18 cellular contexts compared by ENCODE assay signal in genomic region chr19:5988520-5989387, GRCh38. TPM values are rescaled to one million over a fixed set of nuclear protein-coding genes. Genes with fewer than 3 reads are reported as not detected.
A peak's percentile ranks its signal among the peaks of the same experiment; 100 is the strongest.
DNase-seq lines count a peak whose midpoint lies in the region; ATAC-seq and TF ChIP-seq lines count a peak whose summit lies in the region.
"Had no signal": no experiment of that assay in that cellular context is flagged by ENCODE, and none has a peak within 500 bp of the region (broad histone marks: within the 10 kb centered on the region; RNA-seq: fewer than 3 reads in every experiment).

No MANE protein-coding gene starts in this region.

- no peak for ATAC-seq in activated CD8-positive, alpha-beta T cell treated with anti-CD3 and anti-CD28 coated beads for 36 hours
- ATAC-seq in activated CD8-positive, alpha-beta T cell treated with anti-CD3 and anti-CD28 coated beads, Interleukin-2, amount 10 ng/mL, durations not matched to agents 7 days and 5 days: no peak
- no peak for ATAC-seq in T-helper 17 cell
- peak; percentile 64 to 68 for ATAC-seq in stimulated activated naive B cell treated with anti-CD40 and anti-IgM and Interleukin-4, amounts not matched to agents 10 μg/mL and 1 μg/mL and 100 μg/mL, for 72 hours (replicated peaks)

- no peak for TF ChIP-seq CTCF in activated CD8-positive, alpha-beta T cell treated with anti-CD3 and anti-CD28 coated beads for 36 hours (IDR thresholded peaks at IDR 0.05)

- POLR2A ChIA-PET in activated CD8-positive, alpha-beta T cell treated with anti-CD3 and anti-CD28 coated beads for 36 hours (lab: Charles Lee): interaction anchor here (1.5 to 3.7 kb wide), 2 partner anchors 10 to 34 kb away, joined by 3 to 24 read pairs; partner anchors contain the start of gene RANBP3
- POLR2A ChIA-PET in activated CD8-positive, alpha-beta T cell treated with anti-CD3 and anti-CD28 coated beads, Interleukin-2, amount 10 ng/mL, durations not matched to agents 7 days and 5 days (lab: Charles Lee): no interaction called here

- no peak for DNase-seq in activated CD8-positive, alpha-beta T cell treated with anti-CD3 and anti-CD28 coated beads for 36 hours
- no peak for DNase-seq in activated CD8-positive, alpha-beta T cell treated with anti-CD3 and anti-CD28 coated beads, Interleukin-2, amount 10 ng/mL, durations not matched to agents 7 days and 5 days
- DNase-seq in NAMALWA (ENCODE audit: low spot score) (peak; percentile 49), T-helper 17 cell (no peak), CD1c-positive myeloid dendritic cell (ENCODE audit: extremely low spot score) (no peak), RPMI8226 (no peak), GDM1 (lab: John Stamatoyannopoulos, UW) (no peak)
- DNase-seq in stimulated activated naive B cell treated with anti-CD40 and anti-IgM and Interleukin-4, amounts not matched to agents 10 μg/mL and 1 μg/mL and 100 μg/mL, for 72 hours: no peak
- DNase-seq: activated naive CD4-positive, alpha-beta T cell; AML-193; MV-4-11; NCI-H2171; PC-9; small intestine; stimulated activated CD4-positive, alpha-beta T cell treated with anti-CD3 and anti-CD28 coated beads, Interleukin-4, amount 100 ng/mL, for 4 hours had no signal

- no peaks in the 10 kb centered on the region for H3K36me3 Mint-ChIP-seq in activated CD8-positive, alpha-beta T cell treated with anti-CD3 and anti-CD28 coated beads for 36 hours (ENCODE audit: low read depth)
- H3K36me3 Mint-ChIP-seq in activated CD8-positive, alpha-beta T cell treated with anti-CD3 and anti-CD28 coated beads, Interleukin-2, amount 10 ng/mL, durations not matched to agents 7 days and 5 days (ENCODE audit: low read depth): no peaks in the 10 kb centered on the region
- H3K36me3 Mint-ChIP-seq in T-helper 17 cell (ENCODE audit: low read depth): peaks cover 2% of the 10 kb centered on the region
- no peaks in the 10 kb centered on the region for H3K36me3 Mint-ChIP-seq in stimulated activated naive B cell treated with anti-CD40 and anti-IgM and Interleukin-4, amounts not matched to agents 10 μg/mL and 1 μg/mL and 100 μg/mL, for 72 hours
- H3K36me3 Mint-ChIP-seq: brain had no signal

- CTCF ChIA-PET in activated CD8-positive, alpha-beta T cell treated with anti-CD3 and anti-CD28 coated beads for 36 hours (lab: Charles Lee): interaction anchor here (0.9 to 8.5 kb wide), 9 partner anchors 10 to 185 kb away, joined by 3 to 91 read pairs (median 5); partner anchors contain the start of gene RANBP3
- CTCF ChIA-PET in activated CD8-positive, alpha-beta T cell treated with anti-CD3 and anti-CD28 coated beads, Interleukin-2, amount 10 ng/mL, durations not matched to agents 7 days and 5 days (lab: Charles Lee): interaction anchor here (1.0 to 4.9 kb wide), 9 partner anchors 10 to 185 kb away, joined by 3 to 47 read pairs (median 14); partner anchors contain the start of genes NRTN and RANBP3

- peak overlapping the region; percentile 49 for H3K27ac Mint-ChIP-seq in activated CD8-positive, alpha-beta T cell treated with anti-CD3 and anti-CD28 coated beads for 36 hours
- H3K27ac Mint-ChIP-seq in activated CD8-positive, alpha-beta T cell treated with anti-CD3 and anti-CD28 coated beads, Interleukin-2, amount 10 ng/mL, durations not matched to agents 7 days and 5 days: no peak overlapping the region
- H3K27ac Mint-ChIP-seq in T-helper 17 cell: no peak overlapping the region
- H3K27ac Mint-ChIP-seq in stimulated activated naive B cell treated with anti-CD40 and anti-IgM and Interleukin-4, amounts not matched to agents 10 μg/mL and 1 μg/mL and 100 μg/mL, for 72 hours: peak overlapping the region; percentile 45

- H3K9me3 ChIP-seq in T-helper 17 cell (ENCODE audit: control insufficient read depth, low read length, poor library complexity, severe bottlenecking): no peaks in the 10 kb centered on the region
- H3K9me3 ChIP-seq: tibial nerve had no signal

- no peaks in the 10 kb centered on the region for H3K9me3 Mint-ChIP-seq in activated CD8-positive, alpha-beta T cell treated with anti-CD3 and anti-CD28 coated beads for 36 hours
- H3K9me3 Mint-ChIP-seq in activated CD8-positive, alpha-beta T cell treated with anti-CD3 and anti-CD28 coated beads, Interleukin-2, amount 10 ng/mL, durations not matched to agents 7 days and 5 days (ENCODE audit: insufficient read depth): no peaks in the 10 kb centered on the region
- peaks cover 0 to 3% of the 10 kb centered on the region in 2 donors for H3K9me3 Mint-ChIP-seq in stimulated activated naive B cell treated with anti-CD40 and anti-IgM and Interleukin-4, amounts not matched to agents 10 μg/mL and 1 μg/mL and 100 μg/mL, for 72 hours
- H3K9me3 Mint-ChIP-seq: brain had no signal

- peaks cover 23% of the 10 kb centered on the region for H3K4me1 Mint-ChIP-seq in activated CD8-positive, alpha-beta T cell treated with anti-CD3 and anti-CD28 coated beads for 36 hours (ENCODE audit: low read depth)
- peaks cover 37% of the 10 kb centered on the region for H3K4me1 Mint-ChIP-seq in activated CD8-positive, alpha-beta T cell treated with anti-CD3 and anti-CD28 coated beads, Interleukin-2, amount 10 ng/mL, durations not matched to agents 7 days and 5 days (ENCODE audit: low read depth)
- H3K4me1 Mint-ChIP-seq in T-helper 17 cell: peaks cover 14% of the 10 kb centered on the region
- H3K4me1 Mint-ChIP-seq in stimulated activated naive B cell treated with anti-CD40 and anti-IgM and Interleukin-4, amounts not matched to agents 10 μg/mL and 1 μg/mL and 100 μg/mL, for 72 hours: peaks cover 14 to 15% of the 10 kb centered on the region in 2 donors

- no peak overlapping the region for H3K4me3 Mint-ChIP-seq in activated CD8-positive, alpha-beta T cell treated with anti-CD3 and anti-CD28 coated beads for 36 hours
- H3K4me3 Mint-ChIP-seq in activated CD8-positive, alpha-beta T cell treated with anti-CD3 and anti-CD28 coated beads, Interleukin-2, amount 10 ng/mL, durations not matched to agents 7 days and 5 days: no peak overlapping the region
- H3K4me3 Mint-ChIP-seq in T-helper 17 cell: peak overlapping the region; percentile 61
- peak overlapping the region in 1 of 2 donors; percentile 12 for H3K4me3 Mint-ChIP-seq in stimulated activated naive B cell treated with anti-CD40 and anti-IgM and Interleukin-4, amounts not matched to agents 10 μg/mL and 1 μg/mL and 100 μg/mL, for 72 hours
- H3K4me3 Mint-ChIP-seq: brain had no signal

- H3K27me3 Mint-ChIP-seq in activated CD8-positive, alpha-beta T cell treated with anti-CD3 and anti-CD28 coated beads for 36 hours: peaks cover 3% of the 10 kb centered on the region
- no peaks in the 10 kb centered on the region for H3K27me3 Mint-ChIP-seq in activated CD8-positive, alpha-beta T cell treated with anti-CD3 and anti-CD28 coated beads, Interleukin-2, amount 10 ng/mL, durations not matched to agents 7 days and 5 days (ENCODE audit: low read depth)
- no peaks in the 10 kb centered on the region for H3K27me3 Mint-ChIP-seq in T-helper 17 cell
- peaks cover 0 to 9% of the 10 kb centered on the region in 2 donors for H3K27me3 Mint-ChIP-seq in stimulated activated naive B cell treated with anti-CD40 and anti-IgM and Interleukin-4, amounts not matched to agents 10 μg/mL and 1 μg/mL and 100 μg/mL, for 72 hours
- H3K27me3 Mint-ChIP-seq: progenitor cell of endocrine pancreas had no signal

- intact Hi-C loops in activated CD8-positive, alpha-beta T cell treated with anti-CD3 and anti-CD28 coated beads for 36 hours (cut with micrococcal nuclease): no loop called here

RNA-seq across cellular contexts. Expression of gene RANBP3, which starts 10.8 kb away (rescaled TPM):
- total RNA-seq in activated CD8-positive, alpha-beta T cell treated with anti-CD3 and anti-CD28 coated beads for 36 hours: 10 to 100 TPM; 74.3 to 87.5 TPM
- 10 to 100 TPM; 82.2 to 93.6 TPM for total RNA-seq in activated CD8-positive, alpha-beta T cell treated with anti-CD3 and anti-CD28 coated beads, Interleukin-2, amount 10 ng/mL, durations not matched to agents 7 days and 5 days
- total RNA-seq in T-helper 17 cell: 10 to 100 TPM; 76.8 to 86.9 TPM

Comparison
In these comparisons a context has a peak if more than half of its experiments do, and no peak if none do; other contexts are left out.
1. H3K27ac Mint-ChIP-seq: peak in activated CD8-positive, alpha-beta T cell treated with anti-CD3 and anti-CD28 coated beads for 36 hours (single experiment) and stimulated activated naive B cell treated with anti-CD40 and anti-IgM and Interleukin-4, amounts not matched to agents 10 μg/mL and 1 μg/mL and 100 μg/mL, for 72 hours (single experiment); none in activated CD8-positive, alpha-beta T cell treated with anti-CD3 and anti-CD28 coated beads, Interleukin-2, amount 10 ng/mL, durations not matched to agents 7 days and 5 days (single experiment) and T-helper 17 cell (single experiment).
2. ATAC-seq: peak in stimulated activated naive B cell treated with anti-CD40 and anti-IgM and Interleukin-4, amounts not matched to agents 10 μg/mL and 1 μg/mL and 100 μg/mL, for 72 hours (2 of 2); none in activated CD8-positive, alpha-beta T cell treated with anti-CD3 and anti-CD28 coated beads for 36 hours (single experiment), activated CD8-positive, alpha-beta T cell treated with anti-CD3 and anti-CD28 coated beads, Interleukin-2, amount 10 ng/mL, durations not matched to agents 7 days and 5 days (single experiment) and T-helper 17 cell (single experiment).